In genomic region chr3:46577580-46578249, GRCh38 we compare ENCODE assay signal across 16 cellular contexts. TPM values are rescaled to one million over a fixed set of nuclear protein-coding genes. Genes with fewer than 3 reads are reported as not detected.
DNase-seq lines count a peak whose midpoint lies in the region; ATAC-seq, FAIRE-seq and TF ChIP-seq lines count a peak whose summit lies in the region.
"Not testable (repeated sequence)": the region's sequence is repeated elsewhere in the genome, so short reads cannot be mapped to it uniquely, and the experiment has no call there.
"Had no signal": no experiment of that assay in that cellular context is flagged by ENCODE, and none has a peak within 500 bp of the region (broad histone marks: within the 10 kb centered on the region; RNA-seq: fewer than 3 reads in every experiment).

No MANE protein-coding gene starts in this region.

- not testable (repeated sequence) for TF ChIP-seq POLR2A in K562 (conservative IDR thresholded peaks at IDR 0.05); spleen (IDR thresholded peaks at IDR 0.05)

- H3K27me3 ChIP-seq in GM23338 (ENCODE audit: insufficient read depth); HUES6 (ENCODE audit: control insufficient read depth, insufficient read depth, low read length): not testable (repeated sequence)
- H3K27me3 ChIP-seq in K562 (ENCODE audit: control insufficient read depth in 2 of 2, insufficient read depth in 2 of 2, low read length in 2 of 2) (peaks cover 27 to 29% of the 10 kb centered on the region in 2 experiments), iPS-20b (ENCODE audit: insufficient read depth, low read length) (peaks cover 48% of the 10 kb centered on the region), spleen (replicated peaks in 1 of 7) (peaks cover 0 to 13% (median 0%) of the 10 kb centered on the region in 7 donors)

- not testable (repeated sequence) for TF ChIP-seq RAD21 in K562 (CRISPR knock-in tag; conservative IDR thresholded peaks at IDR 0.05 in 1 of 2, IDR thresholded peaks at IDR 0.05 in 1 of 2)

- not testable (repeated sequence) for DNase-seq in GM23338 (ENCODE audit: low spot score); K562 (ENCODE audit: extremely low read depth in 1 of 4, low spot score in 3 of 4); glutamatergic neuron; progenitor cell of endocrine pancreas (ENCODE audit: low spot score, unreplicated experiment); spleen

- 27% methylated on average over 11 of the region's 18 CpGs for whole genome bisulfite sequencing in K562 (ENCODE audit: insufficient coverage, low coverage, missing lambda C conversion rate)
- WGBS in spleen, 5 donors = 56 to 77% (median 67%) methylated on average over 15 to 18 of the region's 18 CpGs

- not testable (repeated sequence) for H3K9me3 ChIP-seq in HUES6 (ENCODE audit: control insufficient read depth, insufficient read depth, low read depth, low read length); K562 (replicated peaks; ENCODE audit: control insufficient read depth, insufficient read depth, low read depth, low read length); iPS-20b (ENCODE audit: insufficient read depth, low read depth, low read length); spleen

- H3K4me1 Mint-ChIP-seq in GM23338 (peaks cover 70% of the 10 kb centered on the region), progenitor cell of endocrine pancreas (ENCODE audit: low read depth) (peaks cover 49% of the 10 kb centered on the region)
- H3K4me1 Mint-ChIP-seq in glutamatergic neuron (ENCODE audit: low read depth, unreplicated experiment) = not testable (repeated sequence)

- peaks cover 43% of the 10 kb centered on the region for H3K4me1 ChIP-seq in GM23338 (ENCODE audit: insufficient read depth)
- peaks cover 55% of the 10 kb centered on the region for H3K4me1 ChIP-seq in HUES6 (ENCODE audit: control insufficient read depth, insufficient read depth, low read length)
- H3K4me1 ChIP-seq in K562 (replicated peaks in 1 of 2; ENCODE audit: control insufficient read depth in 2 of 2, insufficient read depth in 2 of 2, low read length in 2 of 2) = not testable (repeated sequence)
- peaks cover 34% of the 10 kb centered on the region for H3K4me1 ChIP-seq in iPS-20b (ENCODE audit: insufficient read depth, low read length)
- peaks cover 0 to 31% (median 13%) of the 10 kb centered on the region in 6 donors for H3K4me1 ChIP-seq in spleen

- peak overlapping the region; percentile 100 for H3K27ac Mint-ChIP-seq in GM23338
- H3K27ac Mint-ChIP-seq in glutamatergic neuron (ENCODE audit: unreplicated experiment); progenitor cell of endocrine pancreas: not testable (repeated sequence)

- peaks cover 43% of the 10 kb centered on the region for H3K79me2 ChIP-seq in GM23338 (replicated peaks; ENCODE audit: insufficient read depth)
- H3K79me2 ChIP-seq in K562 (ENCODE audit: control insufficient read depth, insufficient read depth, low read length) = not testable (repeated sequence)

- peak overlapping the region; percentile 98 for H3K4me2 ChIP-seq in GM23338
- not testable (repeated sequence) for H3K4me2 ChIP-seq in K562 (ENCODE audit: insufficient read depth, low read length)

- H3K36me3 ChIP-seq in GM23338 (ENCODE audit: insufficient read depth) (peaks cover 39% of the 10 kb centered on the region), HUES6 (ENCODE audit: control insufficient read depth, insufficient read depth, low read length) (peaks cover 39% of the 10 kb centered on the region), iPS-20b (ENCODE audit: insufficient read depth, low read depth, low read length) (peaks cover 43% of the 10 kb centered on the region)
- H3K36me3 ChIP-seq in K562 (ENCODE audit: control insufficient read depth, insufficient read depth, low read length); spleen: not testable (repeated sequence)

- peak; percentile 14 for ATAC-seq in GM23338
- ATAC-seq in K562 = not testable (repeated sequence)

- H4K20me1 ChIP-seq in GM23338 (replicated peaks; ENCODE audit: insufficient read depth) = peaks cover 22% of the 10 kb centered on the region; the same call in 1 of the 2 replicates
- H4K20me1 ChIP-seq in K562 (replicated peaks; ENCODE audit: control insufficient read depth, insufficient read depth, low read length) = not testable (repeated sequence)

- H3K9ac ChIP-seq in HUES6 (ENCODE audit: low read length) (peak overlapping the region; percentile 98), iPS-20b (ENCODE audit: low read depth, low read length) (peak overlapping the region; percentile 99)
- not testable (repeated sequence) for H3K9ac ChIP-seq in K562 (ENCODE audit: insufficient read depth in 1 of 2, low read depth in 2 of 2, low read length in 2 of 2)

- H3K9me1 ChIP-seq in K562 (ENCODE audit: control insufficient read depth, insufficient read depth, low read length) = not testable (repeated sequence)

- POLR2A ChIA-PET in K562 (lab: Yijun Ruan, JAX) = not testable (repeated sequence)

- H3K27ac ChIP-seq in GM23338 (ENCODE audit: low read depth) = peak overlapping the region; percentile 99
- peak overlapping the region; percentile 97 for H3K27ac ChIP-seq in HUES6 (ENCODE audit: low read depth, low read length)
- not testable (repeated sequence) for H3K27ac ChIP-seq in K562 (ENCODE audit: extremely low read depth, low read depth, low read length)
- peak overlapping the region; percentile 86 for H3K27ac ChIP-seq in iPS-20b (ENCODE audit: low read length)
- H3K27ac ChIP-seq in spleen = peak overlapping the region; percentile 16 to 75 (median 68)

- H3K4me3 Mint-ChIP-seq in GM23338 = peak overlapping the region; percentile 92
- H3K4me3 Mint-ChIP-seq in glutamatergic neuron (ENCODE audit: unreplicated experiment) = peak overlapping the region; percentile 38
- peak overlapping the region; percentile 59 for H3K4me3 Mint-ChIP-seq in progenitor cell of endocrine pancreas (ENCODE audit: low read depth)

- intact Hi-C loops in K562 (cut with micrococcal nuclease); spleen (cut with DNase I; ENCODE audit: low total_unique reads): not testable (repeated sequence)

- peaks cover 15% of the 10 kb centered on the region; the same call in 2 of the 3 replicates for H3K9me3 Mint-ChIP-seq in GM23338
- not testable (repeated sequence) for H3K9me3 Mint-ChIP-seq in glutamatergic neuron (ENCODE audit: unreplicated experiment); progenitor cell of endocrine pancreas (ENCODE audit: low read depth)

- peaks cover 51% of the 10 kb centered on the region for H3F3A ChIP-seq in GM23338 (replicated peaks; ENCODE audit: low read depth)

- H3K9me2 ChIP-seq in GM23338 (ENCODE audit: insufficient read depth) = not testable (repeated sequence)

- peaks cover 51% of the 10 kb centered on the region for H3K36me3 Mint-ChIP-seq in GM23338 (ENCODE audit: low read depth)
- H3K36me3 Mint-ChIP-seq in glutamatergic neuron (ENCODE audit: unreplicated experiment); progenitor cell of endocrine pancreas (ENCODE audit: insufficient read depth): not testable (repeated sequence)

- TF ChIP-seq CTCF in GM23338 (conservative IDR thresholded peaks at IDR 0.05; ENCODE audit: low read depth in 2 of 2); K562 (IDR thresholded peaks at IDR 0.05 in 2 of 3, conservative IDR thresholded peaks at IDR 0.05 in 1 of 3; ENCODE audit: insufficient read depth in 2 of 3, low read depth in 1 of 3, low read length in 3 of 3); glutamatergic neuron (IDR thresholded peaks at IDR 0.05; ENCODE audit: partially characterized antibody, unreplicated experiment); progenitor cell of endocrine pancreas (IDR thresholded peaks at IDR 0.05; ENCODE audit: unreplicated experiment); spleen (IDR thresholded peaks at IDR 0.05 in 8 of 11, conservative IDR thresholded peaks at IDR 0.05 in 3 of 11): not testable (repeated sequence)

- peak; percentile 37 for FAIRE-seq in K562 (lab: Jason Lieb, UNC)

- H2AFZ ChIP-seq in GM23338; K562 (ENCODE audit: low read depth, low read length): not testable (repeated sequence)

- CTCF ChIA-PET in K562 (lab: Yijun Ruan, JAX; ENCODE audit: low intra/inter-chr PET ratio) = not testable (repeated sequence)

- H3K4me3 ChIP-seq in GM23338 (peak overlapping the region; percentile 89), HUES6 (ENCODE audit: low read depth, low read length) (peak overlapping the region; percentile 77), iPS-11a (ENCODE audit: low read depth, low read length) (peak overlapping the region; percentile 90), iPS-20b (ENCODE audit: low read length) (peak overlapping the region; percentile 98), spleen (peak overlapping the region in 2 of 8 donors; percentile 1 to 60)
- H3K4me3 ChIP-seq in K562 = not testable (repeated sequence)

- in situ Hi-C loops in K562 (cut with MboI) = not testable (repeated sequence)

- not testable (repeated sequence) for TF ChIP-seq EP300 in K562 (IDR thresholded peaks at IDR 0.05; ENCODE audit: low read length)

- not testable (repeated sequence) for H3K27me3 Mint-ChIP-seq in GM23338 (ENCODE audit: insufficient read depth, low read depth, poor library complexity)
- H3K27me3 Mint-ChIP-seq in glutamatergic neuron (ENCODE audit: unreplicated experiment) = peaks cover 12% of the 10 kb centered on the region
- H3K27me3 Mint-ChIP-seq in progenitor cell of endocrine pancreas = peaks cover 43% of the 10 kb centered on the region

- not testable (repeated sequence) for BruUV-seq in K562 (replicated peaks; lab: Mats Ljungman, UMichigan)

RNA-seq across cellular contexts. Expression of gene LRRC2, which starts 11.6 kb away (rescaled TPM):
- total RNA-seq in GM23338 (2014; rRNA removed; shearing (Covaris generic)) = 5.5 and 7.1 TPM in 2 replicates
- polyA plus RNA-seq in GM23338 (2016; fragmentation: Nextera tagmentation; extraction: Ambion mirVana) (4.0 and 6.5 TPM in 2 replicates), K562 (2011; rRNA removed) (0.04 and 0.07 TPM in 2 replicates), K562 (2014; fragmentation: Illumina TruSeq; extraction: Trizol) (0.01 TPM in 1 of 2 replicates, not detected in the other), K562 (2014; fragmentation: Nextera tagmentation; extraction: Ambion mirVana) (under 1 TPM in 1 of 2 experiments, not detected in 1; 0.04 TPM), K562 (2014; rRNA removed) (0.01 TPM in 1 of 2 replicates, not detected in the other), spleen (1 to 10 TPM in 1 of 3 donors, under 1 TPM in 2; 0.59 to 1.8 (median 0.83) TPM)
- not detected in 2 replicates for total RNA-seq in K562 (2011; cell fraction: chromatin; rRNA removed; ENCODE audit: low replicate concordance)
- not detected in 2 replicates for total RNA-seq in K562 (2011; cell fraction: nucleolus; rRNA removed)
- not detected in 2 replicates for total RNA-seq in K562 (2011; cell fraction: nucleoplasm; rRNA removed)
- total RNA-seq in K562 (2014; rRNA removed) (not detected in 2 replicates), K562 (2014; rRNA removed; fragmentation: Illumina TruSeq; extraction: Trizol) (not detected in 2 replicates), K562 (2015; rRNA removed; fragmentation: Illumina TruSeq; extraction: Trizol) (0.04 TPM in 1 of 2 replicates, not detected in the other), K562 (2021) (not detected in 2 replicates), glutamatergic neuron (ENCODE audit: unreplicated experiment) (not detected), progenitor cell of endocrine pancreas (not detected in 2 replicates), spleen (10 to 100 TPM in 1 of 7 donors, 1 to 10 TPM in 6; 3.4 to 10.9 (median 5.8) TPM)
- polyA plus RNA-seq in K562 (2011; cell fraction: cytosol; rRNA removed) = not detected in 2 replicates
- polyA plus RNA-seq in K562 (2011; cell fraction: nucleus; rRNA removed) = not detected in 2 replicates
- 0.03 and 0.17 TPM in 2 replicates for polyA plus RNA-seq in K562 (2012)
- not detected in 2 replicates for polyA minus RNA-seq in K562 (2011; rRNA and poly(A)+ RNA removed)
- polyA minus RNA-seq in K562 (2011; cell fraction: cytosol; rRNA and poly(A)+ RNA removed) = not detected in 2 replicates
- not detected in 2 replicates for polyA minus RNA-seq in K562 (2011; cell fraction: nucleus; rRNA and poly(A)+ RNA removed)
- polyA plus RNA-seq: CD14-positive monocyte had no signal

RNA-seq across cellular contexts. Expression of gene FAM240A, which starts 34.6 kb away (rescaled TPM):
- total RNA-seq in GM23338 (2014; rRNA removed; shearing (Covaris generic)) = not detected in 2 replicates
- polyA plus RNA-seq in GM23338 (2016; fragmentation: Nextera tagmentation; extraction: Ambion mirVana) (0.18 TPM in 1 of 2 replicates, not detected in the other), K562 (2011; rRNA removed) (not detected in 2 replicates), K562 (2014; fragmentation: Illumina TruSeq; extraction: Trizol) (not detected in 2 replicates), K562 (2014; fragmentation: Nextera tagmentation; extraction: Ambion mirVana) (not detected), K562 (2014; rRNA removed) (not detected in 2 replicates), spleen (under 1 TPM in 1 of 3 donors, not detected in 2; 0.13 TPM)
- not detected in 2 replicates for total RNA-seq in K562 (2011; cell fraction: chromatin; rRNA removed; ENCODE audit: low replicate concordance)
- not detected in 2 replicates for total RNA-seq in K562 (2011; cell fraction: nucleolus; rRNA removed)
- total RNA-seq in K562 (2011; cell fraction: nucleoplasm; rRNA removed) = not detected in 2 replicates
- total RNA-seq in K562 (2014; rRNA removed) (not detected in 2 replicates), K562 (2014; rRNA removed; fragmentation: Illumina TruSeq; extraction: Trizol) (not detected in 2 replicates), K562 (2015; rRNA removed; fragmentation: Illumina TruSeq; extraction: Trizol) (not detected in 2 replicates), K562 (2021) (not detected in 2 replicates), glutamatergic neuron (ENCODE audit: unreplicated experiment) (not detected), progenitor cell of endocrine pancreas (not detected in 2 replicates), spleen (not detected)
- polyA plus RNA-seq in K562 (2011; cell fraction: cytosol; rRNA removed) = not detected in 2 replicates
- polyA plus RNA-seq in K562 (2011; cell fraction: nucleus; rRNA removed) = not detected in 2 replicates
- not detected in 2 replicates for polyA plus RNA-seq in K562 (2012)
- not detected in 2 replicates for polyA minus RNA-seq in K562 (2011; rRNA and poly(A)+ RNA removed)
- not detected in 2 replicates for polyA minus RNA-seq in K562 (2011; cell fraction: cytosol; rRNA and poly(A)+ RNA removed)
- not detected in 2 replicates for polyA minus RNA-seq in K562 (2011; cell fraction: nucleus; rRNA and poly(A)+ RNA removed)
- total RNA-seq: A673; CD4-positive, alpha-beta memory T cell; Daoy; HepG2; HT-29 had no signal
- polyA plus RNA-seq: AG04450; CD14-positive monocyte; CD4-positive, alpha-beta memory T cell; HepG2; IgD-negative memory B cell had no signal

Comparison
In these comparisons a context has a peak if more than half of its experiments do, and no peak if none do; other contexts are left out.
1. H3K4me3 Mint-ChIP-seq: peak in every context shown above with its lines; median percentile 92 in GM23338; 59 in progenitor cell of endocrine pancreas; 38 in glutamatergic neuron.